In genomic region chrX:40468033-40468979, GRCh38 we compare ENCODE assay signal across 8 cellular contexts.
DNase-seq lines count a peak whose midpoint lies in the region; ATAC-seq and TF ChIP-seq lines count a peak whose summit lies in the region.

No MANE protein-coding gene starts in this region.

- H4K20me1 ChIP-seq in DND-41 (ENCODE audit: insufficient read depth, low read length) = no peaks in the 10 kb centered on the region
- no peaks in the 10 kb centered on the region for H4K20me1 ChIP-seq in SK-N-SH (ENCODE audit: insufficient read depth)

- H3K4me3 Mint-ChIP-seq in central memory CD8-positive, alpha-beta T cell = peak overlapping the region; percentile 13
- no peak overlapping the region for H3K4me3 Mint-ChIP-seq in stimulated activated memory B cell treated with anti-CD40 and anti-IgM and Interleukin-4, amounts not matched to agents 10 μg/mL and 1 μg/mL and 100 μg/mL, for 72 hours

- H3F3A ChIP-seq in SK-N-SH (replicated peaks; ENCODE audit: insufficient read depth) = no peaks in the 10 kb centered on the region

- TF ChIP-seq EP300 in SK-N-SH (IDR thresholded peaks at IDR 0.05; ENCODE audit: borderline replicate concordance in 1 of 2, low read depth in 1 of 2, low read length in 1 of 2) = peak in 1 of 2 experiments; percentile 25; a peak in 1 of 4 replicates

- H3K27me3 Mint-ChIP-seq in central memory CD8-positive, alpha-beta T cell = peaks cover 27% of the 10 kb centered on the region
- H3K27me3 Mint-ChIP-seq in stimulated activated memory B cell treated with anti-CD40 and anti-IgM and Interleukin-4, amounts not matched to agents 10 μg/mL and 1 μg/mL and 100 μg/mL, for 72 hours = peaks cover 29% of the 10 kb centered on the region

- H3K27ac Mint-ChIP-seq in central memory CD8-positive, alpha-beta T cell (ENCODE audit: low read depth) = no peak overlapping the region
- H3K27ac Mint-ChIP-seq in stimulated activated memory B cell treated with anti-CD40 and anti-IgM and Interleukin-4, amounts not matched to agents 10 μg/mL and 1 μg/mL and 100 μg/mL, for 72 hours = peak overlapping the region; percentile 19

- CTCF ChIA-PET in SK-N-SH (lab: Yijun Ruan, JAX) = interaction anchor here (0.8 to 1.7 kb wide), 7 partner anchors 20 to 201 kb away, joined by 4 to 6 read pairs (median 4); no protein-coding TSS in a partner anchor

- H3K36me3 ChIP-seq in DND-41 (ENCODE audit: insufficient read depth, low read length) (no peaks in the 10 kb centered on the region), SK-N-SH (replicated peaks in 1 of 2; ENCODE audit: control insufficient read depth in 1 of 2, insufficient read depth in 2 of 2, low read length in 1 of 2) (no peaks in the 10 kb centered on the region)

- H3K4me1 ChIP-seq in DND-41 (ENCODE audit: insufficient read depth, low read length) = peaks cover 28% of the 10 kb centered on the region
- H3K4me1 ChIP-seq in SK-N-SH (ENCODE audit: control insufficient read depth in 1 of 2, insufficient read depth in 2 of 2, low read depth in 1 of 2, low read length in 1 of 2) = peaks cover 7 to 13% of the 10 kb centered on the region in 2 experiments; a peak in 2 of 4 replicates

- DNase-seq in DND-41 = peak; percentile 23
- peak; percentile 34 for DNase-seq in NCI-H1092 (lab: John Stamatoyannopoulos, UW)
- DNase-seq in SK-N-SH = peak; percentile 38
- DNase-seq in central memory CD8-positive, alpha-beta T cell (ENCODE audit: low spot score in 2 of 2) = no peak
- peak; percentile 75 for DNase-seq in left kidney (ENCODE audit: low read depth, low spot score)
- no peak for DNase-seq in effector CD4-positive, alpha-beta T cell

- H3K4me3 ChIP-seq in DND-41 (ENCODE audit: low read depth in 1 of 2, low read length in 2 of 2) (no peak overlapping the region), SK-N-SH (ENCODE audit: low read depth in 2 of 2, low read length in 1 of 2) (no peak overlapping the region)

- peak; percentile 27 for TF ChIP-seq CTCF in DND-41 (IDR thresholded peaks at IDR 0.05; ENCODE audit: borderline replicate concordance, extremely low read depth, low read length, poor library complexity, severe bottlenecking)
- TF ChIP-seq CTCF in SK-N-SH (IDR thresholded peaks at IDR 0.05) = peak; percentile 13; the same call in 1 of the 2 replicates

- H3K9ac ChIP-seq in DND-41 (ENCODE audit: low read depth, low read length) (no peak overlapping the region), SK-N-SH (no peak overlapping the region)

- peak; percentile 74 for TF ChIP-seq RAD21 in SK-N-SH (IDR thresholded peaks at IDR 0.05; ENCODE audit: low read length)

- peaks cover 22% of the 10 kb centered on the region for H3K4me1 Mint-ChIP-seq in central memory CD8-positive, alpha-beta T cell
- H3K4me1 Mint-ChIP-seq in stimulated activated memory B cell treated with anti-CD40 and anti-IgM and Interleukin-4, amounts not matched to agents 10 μg/mL and 1 μg/mL and 100 μg/mL, for 72 hours = peaks cover 32% of the 10 kb centered on the region

- no peaks in the 10 kb centered on the region for H3K36me3 Mint-ChIP-seq in central memory CD8-positive, alpha-beta T cell (ENCODE audit: insufficient read depth)
- no peaks in the 10 kb centered on the region for H3K36me3 Mint-ChIP-seq in stimulated activated memory B cell treated with anti-CD40 and anti-IgM and Interleukin-4, amounts not matched to agents 10 μg/mL and 1 μg/mL and 100 μg/mL, for 72 hours

- 28% methylated on average over 7 of the region's 7 CpGs for WGBS in SK-N-SH (ENCODE audit: low lambda C conversion rate)

- H3K4me2 ChIP-seq in DND-41 (ENCODE audit: insufficient read depth, low read length) = no peak overlapping the region
- H3K4me2 ChIP-seq in SK-N-SH = peak overlapping the region; percentile 11; the same call in 1 of the 2 replicates

- H3K9me2 ChIP-seq in SK-N-SH = no peaks in the 10 kb centered on the region

- H2AFZ ChIP-seq in DND-41 (ENCODE audit: low read depth, low read length) (no peak overlapping the region), SK-N-SH (ENCODE audit: low read depth) (no peak overlapping the region)

- POLR2A ChIA-PET in SK-N-SH (lab: Yijun Ruan, JAX) = interaction anchor here (1.4 kb wide), 1 partner anchor 20 kb away, joined by 3 read pairs; no protein-coding TSS in a partner anchor

- no peaks in the 10 kb centered on the region for H3K9me3 Mint-ChIP-seq in central memory CD8-positive, alpha-beta T cell
- no peaks in the 10 kb centered on the region for H3K9me3 Mint-ChIP-seq in stimulated activated memory B cell treated with anti-CD40 and anti-IgM and Interleukin-4, amounts not matched to agents 10 μg/mL and 1 μg/mL and 100 μg/mL, for 72 hours

- H3K27me3 ChIP-seq in DND-41 (ENCODE audit: insufficient read depth, low read length, poor library complexity) (no peaks in the 10 kb centered on the region), SK-N-SH (ENCODE audit: insufficient read depth) (peaks cover 17% of the 10 kb centered on the region; the same call in 1 of the 2 replicates)

- H3K79me2 ChIP-seq in DND-41 (ENCODE audit: insufficient read depth, low read length) (no peaks in the 10 kb centered on the region), SK-N-SH (ENCODE audit: insufficient read depth) (no peaks in the 10 kb centered on the region)

- no peak overlapping the region for H3K27ac ChIP-seq in DND-41 (ENCODE audit: low read length)
- peak overlapping the region in 1 of 2 experiments; percentile 69; a peak in 2 of 4 replicates for H3K27ac ChIP-seq in SK-N-SH (ENCODE audit: low read depth in 2 of 2, low read length in 1 of 2)

- no peak for ATAC-seq in DND-41 (ENCODE audit: insufficient read depth, low read depth)
- ATAC-seq in GM21723 (IDR thresholded peaks at IDR 0.05; ENCODE audit: unreplicated experiment) = peak; percentile 59
- no peak for ATAC-seq in central memory CD8-positive, alpha-beta T cell (replicated peaks; ENCODE audit: extremely low read depth, poor library complexity, severe bottlenecking)
- peak; percentile 89 for ATAC-seq in stimulated activated memory B cell treated with anti-CD40 and anti-IgM and Interleukin-4, amounts not matched to agents 10 μg/mL and 1 μg/mL and 100 μg/mL, for 72 hours

- H3K9me3 ChIP-seq in DND-41 (ENCODE audit: insufficient read depth, low read length, severe bottlenecking) (no peaks in the 10 kb centered on the region), SK-N-SH (no peaks in the 10 kb centered on the region)

TF ChIP-seq in SK-N-SH, 30 proteins besides CTCF, POLR2A, EP300 and RAD21:
- TF ChIP-seq SMC3 (IDR thresholded peaks at IDR 0.05; ENCODE audit: low read depth, low read length) (peak; percentile 46; the same call in 1 of the 2 replicates), CHD2 (IDR thresholded peaks at IDR 0.05; ENCODE audit: low read length, partially characterized antibody) (no peak)
TF ChIP-seq in SK-N-SH: peak in this region for 1.

Comparison
In these comparisons a context has a peak if more than half of its experiments do, and no peak if none do; other contexts are left out.
1. ATAC-seq: peak in GM21723 (single experiment) and stimulated activated memory B cell treated with anti-CD40 and anti-IgM and Interleukin-4, amounts not matched to agents 10 μg/mL and 1 μg/mL and 100 μg/mL, for 72 hours (single experiment); none in DND-41 (single experiment) and central memory CD8-positive, alpha-beta T cell (single experiment).
2. DNase-seq: peak in DND-41 (single experiment), NCI-H1092 (single experiment), SK-N-SH (single experiment) and left kidney (single experiment); none in central memory CD8-positive, alpha-beta T cell (0 of 2) and effector CD4-positive, alpha-beta T cell (single experiment).